2 cellular contexts compared by ENCODE assay signal in genomic region chr12:52066346-52067080, GRCh38.
TF ChIP-seq lines count a peak whose summit lies in the region.

No MANE protein-coding gene starts in this region.

TF ChIP-seq in Ishikawa, 13 proteins besides CTCF, POLR2A, EP300 and RAD21:
- TF ChIP-seq USF1 (IDR thresholded peaks at IDR 0.05) (no peak), TCF12 (IDR thresholded peaks at IDR 0.05; ENCODE audit: low read depth) (no peak), TEAD4 (IDR thresholded peaks at IDR 0.05) (no peak), EGR1 (IDR thresholded peaks at IDR 0.05) (no peak), TAF1 (IDR thresholded peaks at IDR 0.05; ENCODE audit: low read depth) (no peak), REST (IDR thresholded peaks at IDR 0.05; ENCODE audit: low read depth) (no peak), MAX (IDR thresholded peaks at IDR 0.05) (no peak), FOXM1 (IDR thresholded peaks at IDR 0.05; ENCODE audit: borderline replicate concordance, low read depth) (no peak), CREB1 (IDR thresholded peaks at IDR 0.05; ENCODE audit: low read depth) (no peak), NFIC (IDR thresholded peaks at IDR 0.05) (no peak), ZBTB7A (IDR thresholded peaks at IDR 0.05; ENCODE audit: low read depth) (no peak), CEBPB (IDR thresholded peaks at IDR 0.05) (no peak), YY1 (IDR thresholded peaks at IDR 0.05; ENCODE audit: low read depth) (no peak)

TF ChIP-seq in H1, 55 proteins besides CTCF, POLR2A, EP300 and RAD21:
- TF ChIP-seq CEBPB (IDR thresholded peaks at IDR 0.05; ENCODE audit: low read depth, low read length) (no peak), TBP (IDR thresholded peaks at IDR 0.05; ENCODE audit: low read depth, low read length) (no peak), RNF2 (IDR thresholded peaks at IDR 0.05; ENCODE audit: borderline replicate concordance, low read depth, low read length, missing control alignments, poor library complexity, severe bottlenecking) (no peak), KDM1A (IDR thresholded peaks at IDR 0.05; ENCODE audit: borderline replicate concordance, low read length) (no peak), POU5F1 (IDR thresholded peaks at IDR 0.05; ENCODE audit: low read depth, low read length) (no peak), BACH1 (IDR thresholded peaks at IDR 0.05; ENCODE audit: low read length) (no peak), MAX (IDR thresholded peaks at IDR 0.05) (no peak), CHD7 (IDR thresholded peaks at IDR 0.05; ENCODE audit: insufficient replicate concordance, low read length) (no peak), EZH2 (IDR thresholded peaks at IDR 0.05; ENCODE audit: low read depth, low read length, severe bottlenecking) (no peak), HDAC6 (IDR thresholded peaks at IDR 0.05; ENCODE audit: low read depth, low read length) (no peak), CREB1 (IDR thresholded peaks at IDR 0.05) (no peak), CBX5 (IDR thresholded peaks at IDR 0.05; ENCODE audit: low read depth, low read length) (no peak), KDM4A (IDR thresholded peaks at IDR 0.05; ENCODE audit: low read depth, low read length, severe bottlenecking) (no peak), ATF3 (IDR thresholded peaks at IDR 0.05; ENCODE audit: insufficient read depth, low read depth, low read length) (no peak), SAP30 (IDR thresholded peaks at IDR 0.05; ENCODE audit: insufficient read depth, insufficient replicate concordance, low read length) (no peak)
TF ChIP-seq in H1: peak in this region for 0.
